ENCODE assay signal across 8 cellular contexts in genomic region chr2:43086451-43087221, GRCh38.
A peak's percentile ranks its signal among the peaks of the same experiment; 100 is the strongest.
DNase-seq lines count a peak whose midpoint lies in the region; ATAC-seq and TF ChIP-seq lines count a peak whose summit lies in the region.

No MANE protein-coding gene starts in this region.

- in situ Hi-C loops in HAP-1 (cut with MboI; ENCODE audit: low sequenced_read_pairs): no loop called here

- TF ChIP-seq CTCF in AG10803 (conservative IDR thresholded peaks at IDR 0.05; ENCODE audit: low read length) (no peak), fibroblast of villous mesenchyme (IDR thresholded peaks at IDR 0.05; ENCODE audit: insufficient read depth, low read depth, low read length) (no peak), osteoblast (IDR thresholded peaks at IDR 0.05; ENCODE audit: extremely low read depth, low read depth, low read length) (no peak)

- H3K79me2 ChIP-seq in osteoblast (ENCODE audit: insufficient read depth, low read length): no peaks in the 10 kb centered on the region

- H4K20me1 ChIP-seq in osteoblast (ENCODE audit: insufficient read depth, low read length): no peaks in the 10 kb centered on the region

- H3K4me1 ChIP-seq in osteoblast (ENCODE audit: insufficient read depth, low read length) (peaks cover 60% of the 10 kb centered on the region), HAP-1 (no peaks in the 10 kb centered on the region)

- H2AFZ ChIP-seq in osteoblast (ENCODE audit: low read length): peak overlapping the region; percentile 34

- ATAC-seq in SK-N-SH treated with all-trans-retinoic acid at 6 μM for 48 hours: peak; percentile 75
- no peak for ATAC-seq in HG02973 (IDR thresholded peaks at IDR 0.05; ENCODE audit: unreplicated experiment)
- no peak for ATAC-seq in GM21737 (IDR thresholded peaks at IDR 0.05; ENCODE audit: unreplicated experiment)

- no peaks in the 10 kb centered on the region for H3K27me3 ChIP-seq in osteoblast (ENCODE audit: insufficient read depth, low read length)
- H3K27me3 ChIP-seq in HAP-1 (ENCODE audit: low read depth): no peaks in the 10 kb centered on the region

- H3K36me3 ChIP-seq in osteoblast (ENCODE audit: insufficient read depth, low read length) (no peaks in the 10 kb centered on the region), HAP-1 (replicated peaks) (no peaks in the 10 kb centered on the region)

- peaks cover 5% of the 10 kb centered on the region for H3K9me3 ChIP-seq in osteoblast (ENCODE audit: low read depth, low read length)
- H3K9me3 ChIP-seq in HAP-1: no peaks in the 10 kb centered on the region; the same call in none of the 2 replicates

- peak overlapping the region; percentile 94 for H3K27ac ChIP-seq in osteoblast (ENCODE audit: low read depth, low read length)

- peak overlapping the region; percentile 47 for H3K4me2 ChIP-seq in osteoblast (ENCODE audit: insufficient read depth, low read length)

- H3K4me3 ChIP-seq in AG10803 (ENCODE audit: low read length) (peak overlapping the region; percentile 8; the same call in 1 of the 2 replicates), fibroblast of villous mesenchyme (ENCODE audit: low read depth, low read length) (no peak overlapping the region), osteoblast (ENCODE audit: insufficient read depth, low read length) (peak overlapping the region; percentile 39), HAP-1 (no peak overlapping the region)

- DNase-seq in AG10803 (ENCODE audit: low read depth): peak; percentile 99
- DNase-seq in fibroblast of villous mesenchyme (ENCODE audit: low read depth): peak; percentile 100
- peak; percentile 96 for DNase-seq in osteoblast (ENCODE audit: insufficient read length, low spot score, missing footprints)
- DNase-seq in NOMO-1 treated with dmso at 0.1 percent for 144 hours (lab: John Stamatoyannopoulos, UW; ENCODE audit: unreplicated experiment): no peak
- DNase-seq in HAP-1 (ENCODE audit: low spot score in 2 of 2): no peak

TF ChIP-seq in SK-N-SH treated with all-trans-retinoic acid at 6 μM for 48 hours, 23 proteins besides CTCF, POLR2A, EP300 and RAD21:
- TF ChIP-seq ZFP3 (CRISPR knock-in tag; IDR thresholded peaks at IDR 0.05) (peak; percentile 76), RARB (CRISPR knock-in tag; IDR thresholded peaks at IDR 0.05) (no peak), ARNTL (CRISPR knock-in tag; IDR thresholded peaks at IDR 0.05; ENCODE audit: borderline replicate concordance, low read depth) (no peak), POU6F1 (CRISPR knock-in tag; IDR thresholded peaks at IDR 0.05; ENCODE audit: borderline replicate concordance, low read depth) (no peak), ZNF565 (CRISPR knock-in tag; conservative IDR thresholded peaks at IDR 0.05; ENCODE audit: low read depth) (no peak), TOX (CRISPR knock-in tag; IDR thresholded peaks at IDR 0.05; ENCODE audit: borderline replicate concordance) (no peak), CSDC2 (CRISPR knock-in tag; IDR thresholded peaks at IDR 0.05) (peak; percentile 60), CREB5 (CRISPR knock-in tag; IDR thresholded peaks at IDR 0.05; ENCODE audit: low read depth) (peak; percentile 23; the same call in 1 of the 2 replicates), ESRRG (CRISPR knock-in tag; IDR thresholded peaks at IDR 0.05) (no peak), ZNF70 (CRISPR knock-in tag; IDR thresholded peaks at IDR 0.05) (no peak), ZFP30 (CRISPR knock-in tag; IDR thresholded peaks at IDR 0.05) (0 out of 2 replicates have a peak, but pooled peaks have one; percentile 2), SNAI2 (CRISPR knock-in tag; IDR thresholded peaks at IDR 0.05) (peak; percentile 69; the same call in 1 of the 2 replicates), ZC3H10 (CRISPR knock-in tag; IDR thresholded peaks at IDR 0.05) (no peak; the same call in 1 of the 2 replicates)

Comparison
In these comparisons a context has a peak if more than half of its experiments do, and no peak if none do; other contexts are left out.
1. DNase-seq: peak in AG10803 (single experiment), fibroblast of villous mesenchyme (single experiment) and osteoblast (single experiment); none in NOMO-1 treated with dmso at 0.1 percent for 144 hours (single experiment) and HAP-1 (0 of 2).
2. H3K4me3 ChIP-seq: peak in AG10803 (single experiment) and osteoblast (single experiment); none in fibroblast of villous mesenchyme (single experiment) and HAP-1 (single experiment).